1 cellular context compared by ENCODE assay signal in genomic region chr4:37826282-37827029, GRCh38.
A peak's percentile ranks its signal among the peaks of the same experiment; 100 is the strongest.
TF ChIP-seq lines count a peak whose summit lies in the region.

Gene PGM2, plus strand, starts transcription at chr4:37826686. Its CDS starts 47 bp downstream, at chr4:37826733.

TF ChIP-seq in HepG2, 621 proteins besides CTCF, POLR2A, EP300 and RAD21 (continued from another document and continues in another):
- TF ChIP-seq NCOR1 (IDR thresholded peaks at IDR 0.05; ENCODE audit: borderline replicate concordance, low read length), result 0 out of 2 replicates have a peak, but pooled peaks have one; percentile 26
- no peak for TF ChIP-seq MIER2 (CRISPR knock-in tag; IDR thresholded peaks at IDR 0.05)
- peak; percentile 67 for TF ChIP-seq ZZZ3 (CRISPR knock-in tag; IDR thresholded peaks at IDR 0.05; ENCODE audit: borderline replicate concordance)
- peak; percentile 87 for TF ChIP-seq ZNF501 (CRISPR knock-in tag; IDR thresholded peaks at IDR 0.05)
- TF ChIP-seq SMARCC2 (IDR thresholded peaks at IDR 0.05), result no peak
- TF ChIP-seq SNRNP70 (IDR thresholded peaks at IDR 0.05; ENCODE audit: low read depth, low read length), result no peak
- TF ChIP-seq ZNF597 (CRISPR knock-in tag; IDR thresholded peaks at IDR 0.05), result no peak
- TF ChIP-seq GATAD1 (CRISPR knock-in tag; IDR thresholded peaks at IDR 0.05), result peak; percentile 21; the same call in 1 of the 2 replicates
- peak; percentile 88 for TF ChIP-seq PHF8 (CRISPR knock-in tag; IDR thresholded peaks at IDR 0.05)
- no peak for TF ChIP-seq ZNF724P (CRISPR knock-in tag; IDR thresholded peaks at IDR 0.05; ENCODE audit: borderline replicate concordance)
- no peak; the same call in 1 of the 2 replicates for TF ChIP-seq ARHGAP35 (CRISPR knock-in tag; IDR thresholded peaks at IDR 0.05; ENCODE audit: borderline replicate concordance)
- TF ChIP-seq MNT (IDR thresholded peaks at IDR 0.05), result 0 out of 2 replicates have a peak, but pooled peaks have one; percentile 11
- peak; percentile 81 for TF ChIP-seq MEIS2 (CRISPR knock-in tag; IDR thresholded peaks at IDR 0.05)
- TF ChIP-seq SRY (CRISPR knock-in tag; IDR thresholded peaks at IDR 0.05), result peak; percentile 64; the same call in 1 of the 2 replicates
- peak; percentile 96 for TF ChIP-seq ZNF687 (CRISPR knock-in tag; IDR thresholded peaks at IDR 0.05)
- TF ChIP-seq KDM3A (CRISPR knock-in tag; IDR thresholded peaks at IDR 0.05; ENCODE audit: low read depth), result peak; percentile 57; the same call in 1 of the 2 replicates
- TF ChIP-seq NFE2 (CRISPR knock-in tag; IDR thresholded peaks at IDR 0.05), result no peak
- no peak for TF ChIP-seq STAT5B (CRISPR knock-in tag; IDR thresholded peaks at IDR 0.05)
- TF ChIP-seq ZNF75D (CRISPR knock-in tag; IDR thresholded peaks at IDR 0.05; ENCODE audit: borderline replicate concordance), result no peak
- TF ChIP-seq ZNF251 (CRISPR knock-in tag; IDR thresholded peaks at IDR 0.05), result no peak
- TF ChIP-seq ZMAT5 (CRISPR knock-in tag; IDR thresholded peaks at IDR 0.05; ENCODE audit: borderline replicate concordance, low read depth), result no peak
- TF ChIP-seq REL (CRISPR knock-in tag; conservative IDR thresholded peaks at IDR 0.05), result no peak
- TF ChIP-seq THRA (CRISPR knock-in tag; IDR thresholded peaks at IDR 0.05; ENCODE audit: borderline replicate concordance), result peak; percentile 15; the same call in 1 of the 2 replicates
- peak; percentile 25; the same call in 1 of the 2 replicates for TF ChIP-seq ZNF383 (CRISPR knock-in tag; IDR thresholded peaks at IDR 0.05; ENCODE audit: borderline replicate concordance)
- peak; percentile 63; the same call in 1 of the 2 replicates for TF ChIP-seq ZNF788 (CRISPR knock-in tag; IDR thresholded peaks at IDR 0.05; ENCODE audit: borderline replicate concordance)
- TF ChIP-seq ATAD3A (CRISPR knock-in tag; IDR thresholded peaks at IDR 0.05), result no peak
- no peak for TF ChIP-seq CENPX (CRISPR knock-in tag; IDR thresholded peaks at IDR 0.05)
- no peak for TF ChIP-seq EEA1 (CRISPR knock-in tag; IDR thresholded peaks at IDR 0.05; ENCODE audit: borderline replicate concordance)
- TF ChIP-seq ZNF317 (CRISPR knock-in tag; IDR thresholded peaks at IDR 0.05), result no peak
- TF ChIP-seq MYPOP (CRISPR knock-in tag; IDR thresholded peaks at IDR 0.05), result peak; percentile 88
- peak; percentile 93 for TF ChIP-seq MTERF4 (CRISPR knock-in tag; IDR thresholded peaks at IDR 0.05)
- no peak for TF ChIP-seq ZSCAN31 (CRISPR knock-in tag; IDR thresholded peaks at IDR 0.05; ENCODE audit: low read depth)
- TF ChIP-seq NFIB (CRISPR knock-in tag; IDR thresholded peaks at IDR 0.05; ENCODE audit: borderline replicate concordance), result no peak
- TF ChIP-seq BHLHE40 (IDR thresholded peaks at IDR 0.05; ENCODE audit: low read length), result peak; percentile 37; the same call in 1 of the 2 replicates
- 0 out of 2 replicates have a peak, but pooled peaks have one; percentile 59 for TF ChIP-seq ZNF557 (CRISPR knock-in tag; IDR thresholded peaks at IDR 0.05)
- peak; percentile 76; the same call in 1 of the 2 replicates for TF ChIP-seq HOXA3 (CRISPR knock-in tag; IDR thresholded peaks at IDR 0.05)
- TF ChIP-seq ZFX (CRISPR knock-in tag; IDR thresholded peaks at IDR 0.05; ENCODE audit: low read depth), result peak; percentile 84
- peak; percentile 86 for TF ChIP-seq KDM5B (CRISPR knock-in tag; IDR thresholded peaks at IDR 0.05; ENCODE audit: borderline replicate concordance)
- TF ChIP-seq IRF9 (CRISPR knock-in tag; IDR thresholded peaks at IDR 0.05; ENCODE audit: borderline replicate concordance), result no peak; the same call in 1 of the 2 replicates
- TF ChIP-seq MXD1 (CRISPR knock-in tag; IDR thresholded peaks at IDR 0.05), result peak; percentile 73; the same call in 1 of the 2 replicates
- TF ChIP-seq HNRNPLL (IDR thresholded peaks at IDR 0.05; ENCODE audit: low read depth, low read length, poor library complexity, severe bottlenecking), result peak; percentile 76
- no peak for TF ChIP-seq ZNF280D (CRISPR knock-in tag; IDR thresholded peaks at IDR 0.05)
- TF ChIP-seq SP4 (CRISPR knock-in tag; IDR thresholded peaks at IDR 0.05), result peak; percentile 79; the same call in 1 of the 2 replicates
- TF ChIP-seq CBX1 (IDR thresholded peaks at IDR 0.05; ENCODE audit: low read depth), result no peak
- peak; percentile 78 for TF ChIP-seq ASH2L (IDR thresholded peaks at IDR 0.05; ENCODE audit: insufficient read length, low read depth, low read length)
- peak; percentile 75 for TF ChIP-seq ARNT2 (CRISPR knock-in tag; IDR thresholded peaks at IDR 0.05; ENCODE audit: low read depth)
- no peak for TF ChIP-seq ZBTB33 (CRISPR knock-in tag; IDR thresholded peaks at IDR 0.05)
- peak; percentile 89 for TF ChIP-seq ARID2 (CRISPR knock-in tag; IDR thresholded peaks at IDR 0.05; ENCODE audit: borderline replicate concordance)
- TF ChIP-seq NCOA2 (CRISPR knock-in tag; IDR thresholded peaks at IDR 0.05), result no peak
- no peak for TF ChIP-seq ZNF781 (CRISPR knock-in tag; IDR thresholded peaks at IDR 0.05; ENCODE audit: borderline replicate concordance, not compliant biosample characterization)
